ENCODE assay signal across 1 cellular context in the genomic region with DNA sequence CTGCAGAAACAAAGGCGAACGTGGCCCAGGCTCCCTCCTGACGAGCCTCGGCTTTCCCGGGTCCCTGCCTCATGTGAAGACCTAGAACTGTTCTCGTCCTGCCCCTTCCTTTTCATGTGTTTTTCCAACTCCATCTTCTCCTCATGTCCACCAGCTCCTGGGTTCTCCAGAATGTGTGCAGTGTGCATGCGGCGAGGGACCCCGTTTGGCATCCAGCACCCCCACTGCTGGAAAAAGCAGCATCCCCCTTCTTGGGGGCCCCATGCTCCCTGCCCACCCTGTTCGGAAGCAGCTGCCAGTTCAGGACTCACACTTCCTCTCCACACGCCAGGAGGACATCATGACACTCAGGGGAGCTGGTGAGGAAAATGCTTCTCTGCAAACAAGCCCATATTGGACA.
TF ChIP-seq lines count a peak whose summit lies in the region.

No MANE protein-coding gene starts in this region.

TF ChIP-seq in H1, 55 proteins besides CTCF, POLR2A, EP300 and RAD21:
- TF ChIP-seq, protein P1, sequence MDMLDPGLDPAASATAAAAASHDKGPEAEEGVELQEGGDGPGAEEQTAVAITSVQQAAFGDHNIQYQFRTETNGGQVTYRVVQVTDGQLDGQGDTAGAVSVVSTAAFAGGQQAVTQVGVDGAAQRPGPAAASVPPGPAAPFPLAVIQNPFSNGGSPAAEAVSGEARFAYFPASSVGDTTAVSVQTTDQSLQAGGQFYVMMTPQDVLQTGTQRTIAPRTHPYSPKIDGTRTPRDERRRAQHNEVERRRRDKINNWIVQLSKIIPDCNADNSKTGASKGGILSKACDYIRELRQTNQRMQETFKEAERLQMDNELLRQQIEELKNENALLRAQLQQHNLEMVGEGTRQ (IDR thresholded peaks at IDR 0.05; ENCODE audit: low read length) = no peak
- TF ChIP-seq, protein P2, sequence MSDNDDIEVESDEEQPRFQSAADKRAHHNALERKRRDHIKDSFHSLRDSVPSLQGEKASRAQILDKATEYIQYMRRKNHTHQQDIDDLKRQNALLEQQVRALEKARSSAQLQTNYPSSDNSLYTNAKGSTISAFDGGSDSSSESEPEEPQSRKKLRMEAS (IDR thresholded peaks at IDR 0.05) = no peak
- TF ChIP-seq SP2 (IDR thresholded peaks at IDR 0.05; ENCODE audit: low read length) (no peak), YY1 (IDR thresholded peaks at IDR 0.05; ENCODE audit: low read depth, low read length) (no peak), CTBP2 (IDR thresholded peaks at IDR 0.05; ENCODE audit: borderline replicate concordance, insufficient read depth, insufficient read length, low read length) (no peak)
